30 cellular contexts compared by ENCODE assay signal in the genomic region with DNA sequence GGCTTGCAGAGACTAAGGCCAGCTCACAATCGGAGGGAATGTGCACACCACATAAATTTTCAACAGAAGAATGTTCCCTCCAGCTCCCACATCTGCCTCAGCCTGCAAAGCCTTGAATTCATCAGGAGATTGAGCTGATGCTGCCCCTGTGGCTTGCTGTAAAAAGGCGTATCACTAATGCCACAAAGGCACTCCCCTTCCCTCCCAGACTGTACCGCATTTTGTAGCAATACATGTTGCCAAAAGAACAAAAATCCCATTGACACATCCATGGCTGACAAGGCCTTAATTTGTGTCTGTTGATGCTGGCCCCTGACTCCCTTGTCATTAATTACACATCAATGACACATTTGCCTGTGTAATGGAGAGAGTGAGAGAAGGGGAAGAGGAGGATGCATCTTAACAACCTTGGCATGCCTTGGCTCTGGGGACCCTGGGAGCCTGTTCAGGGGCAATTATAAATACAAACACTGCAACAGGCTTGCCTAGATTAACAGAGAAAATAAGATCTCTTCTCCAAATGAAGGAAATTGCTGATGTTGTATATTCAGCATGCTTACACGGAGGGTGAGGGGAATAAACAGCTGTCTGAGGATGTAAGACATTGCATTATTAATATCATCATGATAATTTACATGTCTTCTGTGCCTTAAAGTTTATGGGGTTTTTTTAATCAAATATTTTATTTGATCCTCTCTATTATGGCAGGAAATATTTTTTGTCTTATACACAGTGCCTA.
"Had no signal": no experiment of that assay in that cellular context is flagged by ENCODE, and none has a peak within 500 bp of the region (broad histone marks: within the 10 kb centered on the region; RNA-seq: fewer than 3 reads in every experiment).

No MANE protein-coding gene starts in this region.

- H3K27me3 Mint-ChIP-seq: dendritic cell treated with granulocyte-macrophage colony-stimulating factor and Interleukin-4, amounts not matched to agents 40 ng/mL and 50 ng/mL, for 4 days; stimulated activated naive CD8-positive, alpha-beta T cell treated with anti-CD3 and anti-CD28 coated beads, Interleukin-15, Interleukin-2, amounts not matched to agents 100 ng/mL and 50 ng/mL, for 24 hours; T-helper 17 cell had no signal

- H3K9me3 ChIP-seq: breast epithelium, esophagus squamous epithelium, uterus had no signal

- H3K36me3 Mint-ChIP-seq: naive thymus-derived CD4-positive, alpha-beta T cell; stimulated activated effector memory CD8-positive, alpha-beta T cell treated with anti-CD3 and anti-CD28 coated beads, Interleukin-12 subunit alpha, Interleukin-12 subunit beta, amount 100 ng/mL, for 72 hours; type B pancreatic cell had no signal

- H3K27ac Mint-ChIP-seq: activated naive CD4-positive, alpha-beta T cell treated with anti-CD3 and anti-CD28 coated beads for 36 hours; activated T-helper 1 cell treated with anti-CD3 and anti-CD28 coated beads, Interleukin-12 subunit alpha, Interleukin-12 subunit beta, Interleukin-2, Interleukin-4 antibody, amounts not matched to agents 30 ng/mL and 10 ng/mL and 1 ng/mL, durations not matched to agents 14 hours and 24 hours and 36 hours; dendritic cell treated with granulocyte-macrophage colony-stimulating factor and Interleukin-4, amounts not matched to agents 40 ng/mL and 50 ng/mL, for 4 days; naive thymus-derived CD4-positive, alpha-beta T cell; stimulated activated effector memory CD8-positive, alpha-beta T cell treated with anti-CD3 and anti-CD28 coated beads, Interleukin-12 subunit alpha, Interleukin-12 subunit beta, amount 100 ng/mL, for 72 hours; stimulated activated naive CD8-positive, alpha-beta T cell treated with anti-CD3 and anti-CD28 coated beads, Interleukin-15, Interleukin-2, amounts not matched to agents 100 ng/mL and 50 ng/mL, for 24 hours; T-helper 17 cell; type B pancreatic cell had no signal

- H3K4me1 ChIP-seq: breast epithelium, esophagus squamous epithelium, uterus had no signal

- H3K27ac ChIP-seq: breast epithelium, epithelial cell of prostate, esophagus squamous epithelium, skin epidermis, uterus, WERI-Rb-1 had no signal

- ATAC-seq: left cardiac atrium; naive thymus-derived CD4-positive, alpha-beta T cell; sciatic nerve; T-helper 17 cell had no signal

- H3K4me3 Mint-ChIP-seq: activated naive CD4-positive, alpha-beta T cell treated with anti-CD3 and anti-CD28 coated beads for 36 hours; activated T-helper 1 cell treated with anti-CD3 and anti-CD28 coated beads, Interleukin-12 subunit alpha, Interleukin-12 subunit beta, Interleukin-2, Interleukin-4 antibody, amounts not matched to agents 30 ng/mL and 10 ng/mL and 1 ng/mL, durations not matched to agents 14 hours and 24 hours and 36 hours; dendritic cell treated with granulocyte-macrophage colony-stimulating factor and Interleukin-4, amounts not matched to agents 40 ng/mL and 50 ng/mL, for 4 days; naive thymus-derived CD4-positive, alpha-beta T cell; stimulated activated effector memory CD8-positive, alpha-beta T cell treated with anti-CD3 and anti-CD28 coated beads, Interleukin-12 subunit alpha, Interleukin-12 subunit beta, amount 100 ng/mL, for 72 hours; stimulated activated naive CD8-positive, alpha-beta T cell treated with anti-CD3 and anti-CD28 coated beads, Interleukin-15, Interleukin-2, amounts not matched to agents 100 ng/mL and 50 ng/mL, for 24 hours; T-helper 17 cell; type B pancreatic cell had no signal

- H3K4me3 ChIP-seq: breast epithelium, esophagus squamous epithelium, skin epidermis, uterus had no signal

- H3K27me3 ChIP-seq: breast epithelium, esophagus squamous epithelium, uterus had no signal

- H3K9me3 Mint-ChIP-seq: activated naive CD4-positive, alpha-beta T cell treated with anti-CD3 and anti-CD28 coated beads for 36 hours; activated T-helper 1 cell treated with anti-CD3 and anti-CD28 coated beads, Interleukin-12 subunit alpha, Interleukin-12 subunit beta, Interleukin-2, Interleukin-4 antibody, amounts not matched to agents 30 ng/mL and 10 ng/mL and 1 ng/mL, durations not matched to agents 14 hours and 24 hours and 36 hours; stimulated activated effector memory CD8-positive, alpha-beta T cell treated with anti-CD3 and anti-CD28 coated beads, Interleukin-12 subunit alpha, Interleukin-12 subunit beta, amount 100 ng/mL, for 72 hours; stimulated activated naive CD8-positive, alpha-beta T cell treated with anti-CD3 and anti-CD28 coated beads, Interleukin-15, Interleukin-2, amounts not matched to agents 100 ng/mL and 50 ng/mL, for 24 hours; type B pancreatic cell had no signal

- DNase-seq: activated CD4-positive, alpha-beta T cell treated with anti-CD3 and anti-CD28 coated beads for 48 hours; activated CD4-positive, alpha-beta T cell treated with anti-CD3 and anti-CD28 coated beads, Interleukin-2, amount 50 U/mL, for 48 hours; activated CD8-positive, alpha-beta memory T cell treated with anti-CD3 and anti-CD28 coated beads for 24 hours; activated effector memory CD4-positive, alpha-beta T cell treated with anti-CD3 and anti-CD28 coated beads, Interleukin-2, amount 50 U/mL, for 16 hours; activated naive CD4-positive, alpha-beta T cell treated with anti-CD3 and anti-CD28 coated beads for 36 hours; amygdala; central memory CD4-positive, alpha-beta T cell; effector CD4-positive, alpha-beta T cell; esophagus squamous epithelium; hippocampal formation; left cardiac atrium; mammary epithelial cell; midbrain; naive thymus-derived CD4-positive, alpha-beta T cell; posterior cingulate gyrus; stimulated activated CD4-positive, alpha-beta T cell treated with anti-CD3 and anti-CD28 coated beads, Interleukin-4, amount 100 ng/mL, for 24 hours; SW 1271; T-helper 17 cell; T1000; uterus; WERI-Rb-1 had no signal

- H3K4me1 Mint-ChIP-seq: naive thymus-derived CD4-positive, alpha-beta T cell; stimulated activated effector memory CD8-positive, alpha-beta T cell treated with anti-CD3 and anti-CD28 coated beads, Interleukin-12 subunit alpha, Interleukin-12 subunit beta, amount 100 ng/mL, for 72 hours; T-helper 17 cell had no signal

- H3K36me3 ChIP-seq: breast epithelium, esophagus squamous epithelium, uterus, WERI-Rb-1 had no signal
